ENCODE assay signal across 21 cellular contexts in the genomic region with DNA sequence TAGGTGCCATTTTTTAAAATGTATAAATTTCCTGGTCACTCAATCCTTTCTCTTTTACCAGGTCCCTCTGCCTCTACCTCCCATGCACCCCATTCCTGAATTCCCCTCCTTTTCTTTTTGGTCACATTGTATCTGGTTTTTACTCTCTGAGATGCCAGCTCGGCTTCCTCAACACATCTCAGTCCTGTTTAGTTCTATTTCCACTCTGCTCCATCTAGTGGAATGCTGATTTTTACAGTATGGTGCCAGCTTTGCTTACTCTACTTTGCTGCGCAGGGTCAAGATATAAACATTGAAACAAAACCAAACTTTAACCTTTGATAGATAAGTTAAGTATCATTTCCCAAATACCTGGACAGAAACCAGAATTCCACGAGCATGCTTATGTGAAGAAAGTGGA.
DNase-seq lines count a peak whose midpoint lies in the region; ATAC-seq and TF ChIP-seq lines count a peak whose summit lies in the region.
"Had no signal": no experiment of that assay in that cellular context is flagged by ENCODE, and none has a peak within 500 bp of the region (broad histone marks: within the 10 kb centered on the region; RNA-seq: fewer than 3 reads in every experiment).

No MANE protein-coding gene starts in this region.

- H3K27me3 ChIP-seq in SK-N-SH (ENCODE audit: insufficient read depth) (no peaks in the 10 kb centered on the region), left ventricle myocardium inferior (ENCODE audit: low read depth) (no peaks in the 10 kb centered on the region)
- H3K27me3 ChIP-seq: SJSA1 had no signal

- POLR2A ChIA-PET in SK-N-SH (lab: Yijun Ruan, JAX): no interaction called here

- CTCF ChIA-PET in SK-N-SH (lab: Yijun Ruan, JAX): interaction anchor here (1.1 to 2.6 kb wide), 3 partner anchors 10 to 26 kb away, joined by 3 to 11 read pairs (median 9); no protein-coding TSS in a partner anchor

- no peak overlapping the region for H3K9ac ChIP-seq in SK-N-SH
- H3K9ac ChIP-seq: KMS-11 had no signal

- TF ChIP-seq CTCF in SK-N-SH (IDR thresholded peaks at IDR 0.05) (peak; percentile 31; the same call in 1 of the 2 replicates), left ventricle myocardium inferior (IDR thresholded peaks at IDR 0.05; ENCODE audit: borderline replicate concordance) (peak; percentile 29)

- H3K9me2 ChIP-seq in SK-N-SH: no peaks in the 10 kb centered on the region

- DNase-seq in A172 (ENCODE audit: low spot score): peak; percentile 19
- DNase-seq in EL: peak; percentile 4
- no peak for DNase-seq in SK-N-SH
- DNase-seq in left ventricle myocardium inferior: no peak
- DNase-seq in SKM-1 treated with dmso at 0.1 percent for 144 hours (lab: John Stamatoyannopoulos, UW; ENCODE audit: unreplicated experiment): no peak
- DNase-seq: C1 segment of cervical spinal cord; CD8-positive, alpha-beta memory T cell; DMS53; H9; MV-4-11; NCI-H1417; NCI-H187 treated with DMSO at 0.1 percent for 48 hours; NCI-H2227 treated with DMSO at 0.1 percent for 48 hours; NCI-H510A treated with DMSO at 0.1 percent for 48 hours; NCI-H82 had no signal

- WGBS in SK-N-SH (ENCODE audit: low lambda C conversion rate): 63% methylated on average over 3 of the region's 3 CpGs

- intact Hi-C loops in left ventricle myocardium inferior (cut with micrococcal nuclease): no loop called here

- no peaks in the 10 kb centered on the region for H4K20me1 ChIP-seq in SK-N-SH (ENCODE audit: insufficient read depth)

- no peaks in the 10 kb centered on the region for H3K79me2 ChIP-seq in SK-N-SH (ENCODE audit: insufficient read depth)

- TF ChIP-seq EP300 in SK-N-SH (IDR thresholded peaks at IDR 0.05; ENCODE audit: borderline replicate concordance in 1 of 2, low read depth in 1 of 2, low read length in 1 of 2): no peak

- ATAC-seq in HG03135 (IDR thresholded peaks at IDR 0.05; ENCODE audit: unreplicated experiment) (no peak), GM21367 (IDR thresholded peaks at IDR 0.05; ENCODE audit: unreplicated experiment) (no peak)
- ATAC-seq in activated CD4-positive, CD25-positive, alpha-beta regulatory T cell treated with anti-CD3 and anti-CD28 coated beads, Interleukin-2, amount 50 U/mL, for 24 hours: no peak
- ATAC-seq: A549 had no signal

- peak; percentile 34 for TF ChIP-seq RAD21 in SK-N-SH (IDR thresholded peaks at IDR 0.05; ENCODE audit: low read length)

- H3K27ac ChIP-seq in SK-N-SH (ENCODE audit: low read depth in 2 of 2, low read length in 1 of 2) (peak overlapping the region; percentile 54 to 71; a peak in 2 of 4 replicates), left ventricle myocardium inferior (replicated peaks) (peak overlapping the region; percentile 48)
- H3K27ac ChIP-seq: A549, KMS-11, SJSA1 had no signal

- peak overlapping the region; percentile 61 for H3K4me2 ChIP-seq in SK-N-SH
- H3K4me2 ChIP-seq: A549, KMS-11 had no signal

- H3K4me3 ChIP-seq in SK-N-SH (ENCODE audit: low read depth in 2 of 2, low read length in 1 of 2) (no peak overlapping the region; a peak in 1 of 4 replicates), left ventricle myocardium inferior (peak overlapping the region; percentile 4)
- H3K4me3 ChIP-seq: A549, SJSA1 had no signal

- peak overlapping the region; percentile 57; the same call in 1 of the 2 replicates for H2AFZ ChIP-seq in SK-N-SH (ENCODE audit: low read depth)

- H3K36me3 ChIP-seq in SK-N-SH (replicated peaks in 1 of 2; ENCODE audit: control insufficient read depth in 1 of 2, insufficient read depth in 2 of 2, low read length in 1 of 2): no peaks in the 10 kb centered on the region
- no peaks in the 10 kb centered on the region for H3K36me3 ChIP-seq in left ventricle myocardium inferior
- H3K36me3 ChIP-seq: SJSA1 had no signal

- H3K4me1 ChIP-seq in SK-N-SH (ENCODE audit: control insufficient read depth in 1 of 2, insufficient read depth in 2 of 2, low read depth in 1 of 2, low read length in 1 of 2) (peaks cover 5 to 13% of the 10 kb centered on the region in 2 experiments; a peak in 2 of 4 replicates), left ventricle myocardium inferior (peaks cover 35% of the 10 kb centered on the region)
- H3K4me1 ChIP-seq: A549, SJSA1 had no signal

- H3K9me3 ChIP-seq in SK-N-SH (no peaks in the 10 kb centered on the region), left ventricle myocardium inferior (replicated peaks) (no peaks in the 10 kb centered on the region)
- H3K9me3 ChIP-seq: A549, SJSA1 had no signal

- peaks cover 9% of the 10 kb centered on the region for H3F3A ChIP-seq in SK-N-SH (replicated peaks; ENCODE audit: insufficient read depth)

TF ChIP-seq in SK-N-SH, 30 proteins besides CTCF, POLR2A, EP300 and RAD21:
- TF ChIP-seq ELF1 (IDR thresholded peaks at IDR 0.05) (no peak; the same call in 1 of the 2 replicates), MXI1 (IDR thresholded peaks at IDR 0.05; ENCODE audit: low read depth, low read length) (no peak), MAX (IDR thresholded peaks at IDR 0.05; ENCODE audit: low read depth) (no peak), RXRA (IDR thresholded peaks at IDR 0.05; ENCODE audit: borderline replicate concordance, low read depth) (no peak), MEF2A (IDR thresholded peaks at IDR 0.05; ENCODE audit: borderline replicate concordance, low read depth) (no peak), NRF1 (IDR thresholded peaks at IDR 0.05; ENCODE audit: low read depth, low read length) (no peak)
- TF ChIP-seq, protein P1, sequence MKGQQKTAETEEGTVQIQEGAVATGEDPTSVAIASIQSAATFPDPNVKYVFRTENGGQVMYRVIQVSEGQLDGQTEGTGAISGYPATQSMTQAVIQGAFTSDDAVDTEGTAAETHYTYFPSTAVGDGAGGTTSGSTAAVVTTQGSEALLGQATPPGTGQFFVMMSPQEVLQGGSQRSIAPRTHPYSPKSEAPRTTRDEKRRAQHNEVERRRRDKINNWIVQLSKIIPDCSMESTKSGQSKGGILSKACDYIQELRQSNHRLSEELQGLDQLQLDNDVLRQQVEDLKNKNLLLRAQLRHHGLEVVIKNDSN (IDR thresholded peaks at IDR 0.05; ENCODE audit: borderline replicate concordance, low read depth): no peak
TF ChIP-seq in SK-N-SH: peak in this region for 0.

Comparison
In these comparisons a context has a peak if more than half of its experiments do, and no peak if none do; other contexts are left out.
1. DNase-seq: peak in A172 (single experiment) and EL (single experiment); none in SK-N-SH (single experiment), left ventricle myocardium inferior (single experiment) and SKM-1 treated with dmso at 0.1 percent for 144 hours (single experiment).